ENCODE assay signal across 9 cellular contexts in genomic region chr22:37562049-37562784, GRCh38. TPM values are rescaled to one million over a fixed set of nuclear protein-coding genes. Genes with fewer than 3 reads are reported as not detected.
A peak's percentile ranks its signal among the peaks of the same experiment; 100 is the strongest.
DNase-seq lines count a peak whose midpoint lies in the region; ATAC-seq and TF ChIP-seq lines count a peak whose summit lies in the region.
"Had no signal": no experiment of that assay in that cellular context is flagged by ENCODE, and none has a peak within 500 bp of the region (broad histone marks: within the 10 kb centered on the region; RNA-seq: fewer than 3 reads in every experiment).

No MANE protein-coding gene starts in this region.

- peak overlapping the region; percentile 74 for H3K4me3 Mint-ChIP-seq in CD8-positive, alpha-beta T cell

- DNase-seq in CD8-positive, alpha-beta T cell: no peak
- DNase-seq in RWPE2 (ENCODE audit: low spot score) (no peak), esophagus squamous epithelium (lab: John Stamatoyannopoulos, UW) (no peak), trophoblast cell (no peak), ecto neural progenitor cell (ENCODE audit: low spot score) (no peak)
- DNase-seq in stimulated activated CD8-positive, alpha-beta memory T cell treated with anti-CD3 and anti-CD28 coated beads, Interleukin-4, amount 100 ng/mL, for 48 hours: no peak
- DNase-seq: cortex of kidney had no signal

- peaks cover 39% of the 10 kb centered on the region for H3K79me1 ChIP-seq in trophoblast cell (ENCODE audit: low read length)

- H3K9me3 ChIP-seq in CD8-positive, alpha-beta T cell (ENCODE audit: low read length): no peaks in the 10 kb centered on the region
- H3K9me3 ChIP-seq in RWPE2 (ENCODE audit: severe bottlenecking) (no peaks in the 10 kb centered on the region), esophagus squamous epithelium (no peaks in the 10 kb centered on the region), trophoblast cell (ENCODE audit: insufficient read depth, low read depth, low read length) (peaks cover 3% of the 10 kb centered on the region)

- H3K14ac ChIP-seq in trophoblast cell (ENCODE audit: low read length): peak overlapping the region; percentile 43

- ATAC-seq in CD8-positive, alpha-beta T cell: no peak
- no peak for ATAC-seq in RWPE2 (ENCODE audit: low read depth)
- ATAC-seq in GM19035 (IDR thresholded peaks at IDR 0.05; ENCODE audit: unreplicated experiment): no peak
- ATAC-seq in GM18858 (IDR thresholded peaks at IDR 0.05; ENCODE audit: unreplicated experiment): no peak

- H3K23ac ChIP-seq in trophoblast cell (ENCODE audit: low read length): no peak overlapping the region

- H3K36me3 Mint-ChIP-seq in CD8-positive, alpha-beta T cell: no peaks in the 10 kb centered on the region

- CTCF ChIA-PET in CD8-positive, alpha-beta T cell (lab: Charles Lee): interaction anchor here (0.8 to 15.7 kb wide), 8 partner anchors 17 to 57 kb away, joined by 3 to 540 read pairs (median 4); partner anchors contain the start of gene LGALS2

- no peak overlapping the region for H2BK5ac ChIP-seq in trophoblast cell (ENCODE audit: low read depth, low read length, poor library complexity)

- H3K18ac ChIP-seq in trophoblast cell (ENCODE audit: low read length): peak overlapping the region; percentile 1

- H3K9ac ChIP-seq in trophoblast cell (ENCODE audit: low read length): peak overlapping the region; percentile 2

- H2BK12ac ChIP-seq in trophoblast cell (ENCODE audit: low read length): no peak overlapping the region

- H3K36me3 ChIP-seq in CD8-positive, alpha-beta T cell (ENCODE audit: insufficient read depth, low read length): no peaks in the 10 kb centered on the region
- H3K36me3 ChIP-seq in RWPE2 (ENCODE audit: low read depth): peaks cover 34% of the 10 kb centered on the region
- H3K36me3 ChIP-seq in esophagus squamous epithelium: peaks cover 11 to 18% (median 12%) of the 10 kb centered on the region in 3 donors
- H3K36me3 ChIP-seq in trophoblast cell (ENCODE audit: control insufficient read depth in 1 of 2, insufficient read depth in 2 of 2, low read length in 2 of 2): peaks cover 38 to 40% of the 10 kb centered on the region in 2 experiments

- peak overlapping the region; percentile 16 for H2BK120ac ChIP-seq in trophoblast cell (ENCODE audit: insufficient read depth, low read length, poor library complexity)

- no peak for TF ChIP-seq POLR2A in esophagus squamous epithelium (IDR thresholded peaks at IDR 0.05)

- H4K12ac ChIP-seq in trophoblast cell (ENCODE audit: low read depth, low read length): no peak overlapping the region

- WGBS in esophagus squamous epithelium, 2 donors: 63% methylated on average over 3 to 11 of the region's 14 CpGs
- WGBS in trophoblast cell (ENCODE audit: extremely low coverage, insufficient coverage, insufficient read length): no CpG with 5 or more reads among the region's 14 CpGs

- no peak overlapping the region for H2AFZ ChIP-seq in trophoblast cell (ENCODE audit: insufficient read depth, low read length, poor library complexity)

- no peaks in the 10 kb centered on the region for H3K9me3 Mint-ChIP-seq in CD8-positive, alpha-beta T cell

- H3K4me1 ChIP-seq in CD8-positive, alpha-beta T cell (ENCODE audit: insufficient read depth, low read length): peaks cover 36% of the 10 kb centered on the region
- peaks cover 31% of the 10 kb centered on the region for H3K4me1 ChIP-seq in RWPE2 (ENCODE audit: insufficient read depth, poor library complexity, severe bottlenecking)
- H3K4me1 ChIP-seq in esophagus squamous epithelium: peaks cover 66 to 82% (median 70%) of the 10 kb centered on the region in 3 donors
- H3K4me1 ChIP-seq in trophoblast cell (ENCODE audit: control insufficient read depth in 1 of 2, insufficient read depth in 2 of 2, low read length in 2 of 2): peaks cover 41 to 43% of the 10 kb centered on the region in 2 experiments

- POLR2A ChIA-PET in CD8-positive, alpha-beta T cell (lab: Charles Lee): interaction anchor here (0.9 kb wide), 1 partner anchor 11 kb away, joined by 3 read pairs; no protein-coding TSS in a partner anchor

- peak; percentile 29 for TF ChIP-seq CTCF in CD8-positive, alpha-beta T cell (IDR thresholded peaks at IDR 0.05)
- TF ChIP-seq CTCF in RWPE2 (IDR thresholded peaks at IDR 0.05; ENCODE audit: poor library complexity, severe bottlenecking) (peak; percentile 72), esophagus squamous epithelium (IDR thresholded peaks at IDR 0.05) (no peak)

- intact Hi-C loops in CD8-positive, alpha-beta T cell (cut with DNase I, micrococcal nuclease): loop anchor here in 1 of 2 experiments (10.0 kb wide), 1 partner anchor 297 kb away; no protein-coding TSS in a partner anchor
- intact Hi-C loops in esophagus squamous epithelium (cut with DNase I): loop anchor here (5.0 kb wide), 1 partner anchor 45 kb away; the partner anchor contains the start of gene GGA1

- H3K4me1 Mint-ChIP-seq in CD8-positive, alpha-beta T cell (ENCODE audit: low read depth): peaks cover 30% of the 10 kb centered on the region

- H2AK5ac ChIP-seq in trophoblast cell (ENCODE audit: low read length): no peak overlapping the region

- H3K4me3 ChIP-seq in CD8-positive, alpha-beta T cell (ENCODE audit: low read depth, low read length): peak overlapping the region; percentile 22
- H3K4me3 ChIP-seq in RWPE2 (ENCODE audit: severe bottlenecking) (peak overlapping the region; percentile 98), esophagus squamous epithelium (peak overlapping the region; percentile 78 to 92 (median 91)), trophoblast cell (ENCODE audit: low read depth, low read length) (peak overlapping the region; percentile 89)

- H3K4ac ChIP-seq in trophoblast cell (ENCODE audit: low read depth, low read length): peak overlapping the region; percentile 99

- peak overlapping the region; percentile 69 for H4K91ac ChIP-seq in trophoblast cell (ENCODE audit: low read depth, low read length)

- H4K8ac ChIP-seq in trophoblast cell (ENCODE audit: low read depth, low read length): peak overlapping the region; percentile 12

- H3K27ac Mint-ChIP-seq in CD8-positive, alpha-beta T cell: no peak overlapping the region

- no peak overlapping the region for H3K27ac ChIP-seq in CD8-positive, alpha-beta T cell (ENCODE audit: low read depth, low read length)
- H3K27ac ChIP-seq in RWPE2 (ENCODE audit: poor library complexity, severe bottlenecking) (peak overlapping the region; percentile 93), esophagus squamous epithelium (peak overlapping the region; percentile 98 to 99 (median 99)), trophoblast cell (ENCODE audit: low read depth, low read length) (peak overlapping the region; percentile 29)

- H3K4me2 ChIP-seq in trophoblast cell (ENCODE audit: low read length): peak overlapping the region; percentile 67

- peaks cover 24% of the 10 kb centered on the region for H3K27me3 Mint-ChIP-seq in CD8-positive, alpha-beta T cell (ENCODE audit: low read depth)

- H3K27me3 ChIP-seq in CD8-positive, alpha-beta T cell (ENCODE audit: insufficient read depth, low read length): peaks cover 13% of the 10 kb centered on the region
- H3K27me3 ChIP-seq in RWPE2 (ENCODE audit: insufficient read depth, poor library complexity, severe bottlenecking) (no peaks in the 10 kb centered on the region), esophagus squamous epithelium (peaks cover 0 to 12% (median 0%) of the 10 kb centered on the region in 4 donors), trophoblast cell (ENCODE audit: insufficient read depth, low read length) (no peaks in the 10 kb centered on the region)

- H3K79me2 ChIP-seq in trophoblast cell (ENCODE audit: control insufficient read depth, insufficient read depth, low read length, poor library complexity): peaks cover 41% of the 10 kb centered on the region

RNA-seq across cellular contexts. Expression of gene CDC42EP1, which starts 1.9 kb away (rescaled TPM):
- total RNA-seq in CD8-positive, alpha-beta T cell: not detected
- total RNA-seq in esophagus squamous epithelium: 10 to 100 TPM; 40.6 to 89.4 (median 53.8) TPM
- 191 and 202 TPM in 2 replicates for polyA plus RNA-seq in trophoblast cell (2013)

RNA-seq across cellular contexts. Expression of gene LGALS2, which starts 17.7 kb away (rescaled TPM):
- total RNA-seq in CD8-positive, alpha-beta T cell: not detected
- total RNA-seq in esophagus squamous epithelium: not detected
- polyA plus RNA-seq in trophoblast cell (2013): not detected in 2 replicates

RNA-seq across cellular contexts. Expression of gene CARD10, which starts 43.0 kb away (rescaled TPM):
- total RNA-seq in CD8-positive, alpha-beta T cell: under 1 TPM in 1 of 2 experiments, not detected in 1; 0.19 TPM
- total RNA-seq in esophagus squamous epithelium: 10 to 100 TPM; 11.6 to 24.1 (median 20.9) TPM
- polyA plus RNA-seq in trophoblast cell (2013): 4.7 and 4.9 TPM in 2 replicates

RNA-seq across cellular contexts. Expression of gene GGA1, which starts 46.4 kb away (rescaled TPM):
- 10 to 100 TPM; 66.0 to 69.1 TPM for total RNA-seq in CD8-positive, alpha-beta T cell
- 10 to 100 TPM; 32.2 to 54.3 (median 39.5) TPM for total RNA-seq in esophagus squamous epithelium
- 31.8 and 32.0 TPM in 2 replicates for polyA plus RNA-seq in trophoblast cell (2013)

Comparison
In these comparisons a context has a peak if more than half of its experiments do, and no peak if none do; other contexts are left out.
1. H3K4me3 ChIP-seq: peak in every context shown above with its lines; median percentile 98 in RWPE2; 91 in esophagus squamous epithelium; 89 in trophoblast cell; 22 in CD8-positive, alpha-beta T cell.
2. CTCF ChIP-seq: peak in CD8-positive, alpha-beta T cell (single experiment) and RWPE2 (single experiment); none in esophagus squamous epithelium (0 of 6).
3. RNA of gene CDC42EP1, which starts 1.9 kb away (total RNA-seq): 40.6 to 89.4 TPM in esophagus squamous epithelium; not detected in CD8-positive, alpha-beta T cell; every median in the first group is over 10 times any median in the second.
4. RNA of gene CARD10, which starts 43.0 kb away (total RNA-seq): 11.6 to 24.1 TPM in esophagus squamous epithelium; 0.19 TPM in CD8-positive, alpha-beta T cell; every median in the first group is over 10 times any median in the second.